ENCODE assay signal across 1 cellular context in genomic region chrX:47047989-47048388, GRCh38.
TF ChIP-seq lines count a peak whose summit lies in the region.

No MANE protein-coding gene starts in this region.

TF ChIP-seq in K562, 482 proteins besides CTCF, POLR2A, EP300 and RAD21 (continued from another document and continues in another):
- TF ChIP-seq SFPQ (IDR thresholded peaks at IDR 0.05; ENCODE audit: low read depth, low read length), result no peak
- peak; percentile 77; the same call in 1 of the 2 replicates for TF ChIP-seq EP400 (IDR thresholded peaks at IDR 0.05)
- TF ChIP-seq SRSF1 (IDR thresholded peaks at IDR 0.05; ENCODE audit: low read depth, low read length), result no peak
- peak; percentile 90 for TF ChIP-seq FOXM1 (IDR thresholded peaks at IDR 0.05; ENCODE audit: low read depth)
- no peak for TF ChIP-seq FOXM1 (CRISPR knock-in tag; IDR thresholded peaks at IDR 0.05; ENCODE audit: low read depth)
- TF ChIP-seq ARID2 (IDR thresholded peaks at IDR 0.05), result no peak
- TF ChIP-seq CGGBP1 (CRISPR knock-in tag; IDR thresholded peaks at IDR 0.05), result no peak
- no peak for TF ChIP-seq ZSCAN32 (CRISPR knock-in tag; IDR thresholded peaks at IDR 0.05)
- no peak for TF ChIP-seq HNRNPUL1 (IDR thresholded peaks at IDR 0.05; ENCODE audit: low read length)
- no peak for TF ChIP-seq ZNF324 (CRISPR knock-in tag; IDR thresholded peaks at IDR 0.05)
- TF ChIP-seq SIN3B (IDR thresholded peaks at IDR 0.05; ENCODE audit: low read depth), result no peak
- TF ChIP-seq ILK (tag; IDR thresholded peaks at IDR 0.05; ENCODE audit: borderline replicate concordance, low read depth), result no peak
- TF ChIP-seq ZNF696 (CRISPR knock-in tag; conservative IDR thresholded peaks at IDR 0.05), result no peak
- TF ChIP-seq MTF1 (CRISPR knock-in tag; IDR thresholded peaks at IDR 0.05; ENCODE audit: borderline replicate concordance), result no peak
- TF ChIP-seq SIX5 (IDR thresholded peaks at IDR 0.05; ENCODE audit: borderline replicate concordance in 1 of 2, insufficient read depth in 1 of 2, low read depth in 1 of 2, low read length in 2 of 2), result no peak
- peak; percentile 92 for TF ChIP-seq HDAC2 (IDR thresholded peaks at IDR 0.05)
- TF ChIP-seq ETV5 (CRISPR knock-in tag; IDR thresholded peaks at IDR 0.05; ENCODE audit: low read depth), result no peak
- TF ChIP-seq ARNT (IDR thresholded peaks at IDR 0.05), result peak in 1 of 2 experiments; percentile 66; a peak in 1 of 4 replicates
- no peak for TF ChIP-seq BACH1 (tag; IDR thresholded peaks at IDR 0.05)
- TF ChIP-seq POLR2B (IDR thresholded peaks at IDR 0.05; ENCODE audit: low read depth, partially characterized antibody), result no peak
- no peak for TF ChIP-seq MCM7 (IDR thresholded peaks at IDR 0.05)
- no peak for TF ChIP-seq NFE2 (IDR thresholded peaks at IDR 0.05; ENCODE audit: low read depth)
- peak in 1 of 2 experiments; percentile 69; a peak in 1 of 4 replicates for TF ChIP-seq TEAD1 (CRISPR knock-in tag; IDR thresholded peaks at IDR 0.05)
- TF ChIP-seq ZEB2 (IDR thresholded peaks at IDR 0.05), result peak; percentile 70; the same call in 1 of the 2 replicates
- TF ChIP-seq ZNF174 (CRISPR knock-in tag; IDR thresholded peaks at IDR 0.05), result no peak
- TF ChIP-seq ATF3 (IDR thresholded peaks at IDR 0.05), result peak; percentile 36; the same call in 1 of the 2 replicates
- TF ChIP-seq ATF3 (CRISPR knock-in tag; conservative IDR thresholded peaks at IDR 0.05), result no peak
- no peak for TF ChIP-seq MAFK (IDR thresholded peaks at IDR 0.05; ENCODE audit: low read length)
- peak; percentile 68 for TF ChIP-seq FOXJ2 (tag; IDR thresholded peaks at IDR 0.05)
- TF ChIP-seq MTA1 (IDR thresholded peaks at IDR 0.05; ENCODE audit: borderline replicate concordance), result no peak; the same call in 1 of the 2 replicates
- no peak for TF ChIP-seq ZNF197 (CRISPR knock-in tag; IDR thresholded peaks at IDR 0.05; ENCODE audit: low read depth)
- no peak for TF ChIP-seq TSC22D4 (tag; IDR thresholded peaks at IDR 0.05)
- no peak for TF ChIP-seq ZNF274 (IDR thresholded peaks at IDR 0.05; ENCODE audit: borderline replicate concordance, low read depth, low read length)
- TF ChIP-seq KHSRP (IDR thresholded peaks at IDR 0.05), result no peak
- TF ChIP-seq RBFOX2 (IDR thresholded peaks at IDR 0.05; ENCODE audit: low read depth, low read length), result no peak
- TF ChIP-seq HSF4 (CRISPR knock-in tag; IDR thresholded peaks at IDR 0.05; ENCODE audit: borderline replicate concordance), result no peak
- TF ChIP-seq BRD4 (IDR thresholded peaks at IDR 0.05), result no peak
- no peak for TF ChIP-seq GMEB1 (CRISPR knock-in tag; IDR thresholded peaks at IDR 0.05)
- no peak for TF ChIP-seq MXD1 (CRISPR knock-in tag; IDR thresholded peaks at IDR 0.05; ENCODE audit: borderline replicate concordance, poor library complexity, severe bottlenecking)
- TF ChIP-seq RBBP5 (IDR thresholded peaks at IDR 0.05; ENCODE audit: borderline replicate concordance, insufficient read depth, low read length, poor library complexity, severe bottlenecking), result no peak
- no peak for TF ChIP-seq PRPF4 (IDR thresholded peaks at IDR 0.05; ENCODE audit: insufficient read depth, low read depth, low read length, poor library complexity, severe bottlenecking)
- TF ChIP-seq BRCA1 (IDR thresholded peaks at IDR 0.05), result no peak
- TF ChIP-seq BRCA1 (CRISPR knock-in tag; IDR thresholded peaks at IDR 0.05), result no peak
- no peak for TF ChIP-seq ZBED1 (IDR thresholded peaks at IDR 0.05)
- no peak for TF ChIP-seq KDM5B (IDR thresholded peaks at IDR 0.05; ENCODE audit: insufficient replicate concordance, low read depth, low read length)
- no peak for TF ChIP-seq U2AF2 (optimal IDR thresholded peaks at IDR 0.05; ENCODE audit: low read depth, low read length)
- TF ChIP-seq BCL6 (CRISPR knock-in tag; IDR thresholded peaks at IDR 0.05), result no peak
- TF ChIP-seq POLR3G (IDR thresholded peaks at IDR 0.05; ENCODE audit: extremely low read depth, insufficient read length, insufficient replicate concordance), result no peak
- no peak for TF ChIP-seq RERE (CRISPR knock-in tag; IDR thresholded peaks at IDR 0.05; ENCODE audit: borderline replicate concordance)
- TF ChIP-seq ZNF449 (CRISPR knock-in tag; IDR thresholded peaks at IDR 0.05), result no peak
- TF ChIP-seq ZMIZ1 (IDR thresholded peaks at IDR 0.05; ENCODE audit: low read depth in 2 of 2, low read length in 2 of 2), result peak in 1 of 2 experiments; percentile 83; a peak in 1 of 4 replicates
- TF ChIP-seq NCOA6 (IDR thresholded peaks at IDR 0.05), result no peak
- no peak for TF ChIP-seq NUFIP1 (IDR thresholded peaks at IDR 0.05; ENCODE audit: partially characterized antibody)
- TF ChIP-seq EHMT2 (IDR thresholded peaks at IDR 0.05), result no peak
- no peak for TF ChIP-seq THRA (IDR thresholded peaks at IDR 0.05)
- TF ChIP-seq ZKSCAN1 (IDR thresholded peaks at IDR 0.05; ENCODE audit: low read depth, low read length), result no peak
- peak; percentile 91 for TF ChIP-seq MTA2 (IDR thresholded peaks at IDR 0.05; ENCODE audit: low read depth)
- no peak for TF ChIP-seq ZNF12 (CRISPR knock-in tag; IDR thresholded peaks at IDR 0.05)
- no peak for TF ChIP-seq SP1 (CRISPR knock-in tag; IDR thresholded peaks at IDR 0.05)
- TF ChIP-seq CREB1 (IDR thresholded peaks at IDR 0.05), result no peak
- no peak for TF ChIP-seq CREB1 (CRISPR knock-in tag; IDR thresholded peaks at IDR 0.05)
